Comparison of ENCODE assay signal across 17 cellular contexts in genomic region chr4:11214281-11214680, GRCh38.
"Had no signal": no experiment of that assay in that cellular context is flagged by ENCODE, and none has a peak within 500 bp of the region (broad histone marks: within the 10 kb centered on the region; RNA-seq: fewer than 3 reads in every experiment).

No MANE protein-coding gene starts in this region.

- H3K4me1 ChIP-seq: foreskin keratinocyte, psoas muscle, sigmoid colon, stomach had no signal

- H3K27me3 ChIP-seq: neutrophil, sigmoid colon, stomach had no signal

- ATAC-seq: foreskin keratinocyte; naive thymus-derived CD8-positive, alpha-beta T cell; psoas muscle had no signal

- H3K4me1 Mint-ChIP-seq: naive thymus-derived CD8-positive, alpha-beta T cell had no signal

- H3K4me3 Mint-ChIP-seq: naive thymus-derived CD8-positive, alpha-beta T cell had no signal

- H3K9me3 ChIP-seq: neutrophil, psoas muscle, sigmoid colon, thoracic aorta had no signal

- DNase-seq: dermis blood vessel endothelial cell; foreskin keratinocyte; head of caudate nucleus; hippocampal formation; mesendoderm; naive thymus-derived CD8-positive, alpha-beta T cell; psoas muscle; retina; sigmoid colon; stimulated activated CD4-positive, alpha-beta T cell treated with anti-CD3 and anti-CD28 coated beads, Interleukin-12 subunit alpha, Interleukin-12 subunit beta, amount 100 ng/mL, for 4 hours; stimulated activated naive CD4-positive, alpha-beta T cell; stomach; substantia nigra; trophoblast cell had no signal

- H3K27ac Mint-ChIP-seq: naive thymus-derived CD8-positive, alpha-beta T cell had no signal

- H3K4me3 ChIP-seq: psoas muscle, sigmoid colon, skin epidermis, stomach, thoracic aorta had no signal

- H3K36me3 ChIP-seq: neutrophil, sigmoid colon, stomach, thoracic aorta had no signal
